20 cellular contexts compared by ENCODE assay signal in the genomic region with DNA sequence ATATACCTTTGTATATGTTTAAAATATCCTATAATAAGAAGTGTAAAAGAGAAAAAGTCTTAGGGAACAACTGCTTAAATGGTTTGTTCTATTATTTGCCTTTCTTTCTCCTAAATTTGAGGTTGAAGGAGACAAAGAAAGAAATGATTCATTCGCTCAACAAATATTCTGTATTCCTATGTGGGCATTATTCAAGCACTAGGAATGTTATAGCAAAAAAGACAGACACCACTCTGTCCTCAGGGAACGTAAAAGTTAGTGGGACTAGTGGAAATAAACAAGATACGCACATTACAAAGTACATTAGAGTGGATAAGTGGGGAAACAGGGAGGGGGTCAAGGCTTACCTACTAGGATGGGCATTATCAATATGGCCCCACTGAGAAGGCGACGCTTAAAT.
A peak's percentile ranks its signal among the peaks of the same experiment; 100 is the strongest.
DNase-seq lines count a peak whose midpoint lies in the region; FAIRE-seq and TF ChIP-seq lines count a peak whose summit lies in the region.
"Had no signal": no experiment of that assay in that cellular context is flagged by ENCODE, and none has a peak within 500 bp of the region (broad histone marks: within the 10 kb centered on the region; RNA-seq: fewer than 3 reads in every experiment).

No MANE protein-coding gene starts in this region.

- DNase-seq in GM03348 (ENCODE audit: low spot score) = peak; percentile 42
- peak; percentile 58 for DNase-seq in RPMI7951 (ENCODE audit: low read depth)
- peak; percentile 67 for DNase-seq in fibroblast of mammary gland (ENCODE audit: low read depth)
- no peak for DNase-seq in activated CD8-positive, alpha-beta memory T cell treated with anti-CD3 and anti-CD28 coated beads, Interleukin-2, amount 50 U/mL, for 4 hours
- DNase-seq in small intestine = no peak
- no peak for DNase-seq in cerebellum (ENCODE audit: low spot score)
- DNase-seq: activated CD4-positive, alpha-beta memory T cell treated with anti-CD3 and anti-CD28 coated beads, Interleukin-2, amount 10 ng/mL, durations not matched to agents 7 days and 5 days; activated naive CD4-positive, alpha-beta T cell treated with anti-CD3 and anti-CD28 coated beads for 36 hours; anterior cingulate cortex; cerebellar nuclear complex; effector CD8-positive, alpha-beta T cell; KBM-7; midbrain; NCI-H2029; NCI-H226; spleen had no signal

- peak overlapping the region; percentile 58 for H3K9ac ChIP-seq in skeletal muscle satellite cell (ENCODE audit: low read depth, low read length)
- H3K9ac ChIP-seq: neural progenitor cell had no signal

- peaks cover 9% of the 10 kb centered on the region for H3K36me3 ChIP-seq in skeletal muscle satellite cell (ENCODE audit: insufficient read depth, low read length)
- peaks cover 0 to 8% of the 10 kb centered on the region in 2 donors for H3K36me3 ChIP-seq in small intestine (ENCODE audit: control insufficient read depth in 2 of 2, insufficient read depth in 2 of 2, low read length in 2 of 2)

- no peak for TF ChIP-seq CTCF in fibroblast of mammary gland (conservative IDR thresholded peaks at IDR 0.05; ENCODE audit: control insufficient read depth, insufficient read depth, low read depth, low read length)

- H3K27ac ChIP-seq in small intestine (ENCODE audit: low read depth in 1 of 2, low read length in 1 of 2) = no peak overlapping the region
- H3K27ac ChIP-seq: neural progenitor cell, SK-N-MC, spleen had no signal

- no peaks in the 10 kb centered on the region for H3K9me3 ChIP-seq in skeletal muscle satellite cell (replicated peaks; ENCODE audit: low read length)
- no peaks in the 10 kb centered on the region for H3K9me3 ChIP-seq in small intestine (ENCODE audit: control insufficient read depth, low read depth)

- H3K27me3 ChIP-seq in skeletal muscle satellite cell (ENCODE audit: control insufficient read depth, insufficient read depth, low read length) (no peaks in the 10 kb centered on the region), small intestine (ENCODE audit: control insufficient read depth in 2 of 2, insufficient read depth in 2 of 2, low read length in 2 of 2) (no peaks in the 10 kb centered on the region)
- H3K27me3 ChIP-seq: neural progenitor cell, spleen had no signal

- H3K4me3 ChIP-seq in fibroblast of mammary gland (ENCODE audit: control insufficient read depth, low read depth, low read length) = no peak overlapping the region
- no peak overlapping the region for H3K4me3 ChIP-seq in skeletal muscle satellite cell (ENCODE audit: low read length)
- H3K4me3 ChIP-seq in small intestine (ENCODE audit: low read depth in 1 of 2, low read length in 2 of 2) = no peak overlapping the region
- H3K4me3 ChIP-seq: GM12878, neural progenitor cell, SK-N-MC, spleen had no signal

- no peak for FAIRE-seq in small intestine (lab: Jason Lieb, UNC)
- FAIRE-seq: GM12878 had no signal

- H3K4me1 ChIP-seq in skeletal muscle satellite cell (ENCODE audit: control insufficient read depth, insufficient read depth, low read length) (peaks cover 37% of the 10 kb centered on the region), small intestine (ENCODE audit: control insufficient read depth in 2 of 2, insufficient read depth in 1 of 2, low read depth in 1 of 2, low read length in 1 of 2) (no peaks in the 10 kb centered on the region)
- H3K4me1 ChIP-seq: neural progenitor cell had no signal

- 96 to 97% (median 97%) methylated on average over 5 of the region's 5 CpGs for WGBS in small intestine, 3 donors

- peak overlapping the region; percentile 20 for H3K4me2 ChIP-seq in skeletal muscle satellite cell (ENCODE audit: low read length)
- H3K4me2 ChIP-seq: neural progenitor cell had no signal

Comparison
In these comparisons a context has a peak if more than half of its experiments do, and no peak if none do; other contexts are left out.
1. DNase-seq: peak in GM03348 (single experiment), RPMI7951 (single experiment) and fibroblast of mammary gland (single experiment); none in activated CD8-positive, alpha-beta memory T cell treated with anti-CD3 and anti-CD28 coated beads, Interleukin-2, amount 50 U/mL, for 4 hours (single experiment), small intestine (single experiment) and cerebellum (single experiment).